In genomic region chr17:64506576-64507417, GRCh38 we compare ENCODE assay signal across 8 cellular contexts. TPM values are rescaled to one million over a fixed set of nuclear protein-coding genes. Genes with fewer than 3 reads are reported as not detected.
DNase-seq lines count a peak whose midpoint lies in the region; ATAC-seq, FAIRE-seq and TF ChIP-seq lines count a peak whose summit lies in the region.

CEP95 (plus strand) TSS chr17:64506977; CDS start chr17:64507098, 121 bp downstream.

- ATAC-seq in GM18907 (IDR thresholded peaks at IDR 0.05; ENCODE audit: unreplicated experiment), result peak; percentile 74
- ATAC-seq in HG03139 (IDR thresholded peaks at IDR 0.05; ENCODE audit: unreplicated experiment), result peak; percentile 57
- peak; percentile 7 for ATAC-seq in WTC11

- H3K27ac Mint-ChIP-seq in WTC11, result peak within 1 kb of the TSS; percentile 99

- peaks cover 55% of the 10 kb centered on the region for H3K4me1 Mint-ChIP-seq in WTC11

- H3K27me3 ChIP-seq in AG04450 (ENCODE audit: control insufficient read depth, insufficient read depth, low read length), result no peaks in the 10 kb centered on the region
- no peaks in the 10 kb centered on the region for H3K27me3 ChIP-seq in bronchial epithelial cell (ENCODE audit: control insufficient read depth, insufficient read depth, low read length)

- H3K27me3 Mint-ChIP-seq in WTC11 (ENCODE audit: low read depth), result no peaks in the 10 kb centered on the region; the same call in 1 of the 2 replicates

- peaks cover 73% of the 10 kb centered on the region for H3K36me3 Mint-ChIP-seq in WTC11

- H3K4me3 ChIP-seq in AG04450 (ENCODE audit: low read depth, low read length) (peak within 1 kb of the TSS; percentile 94), bronchial epithelial cell (ENCODE audit: low read depth, low read length) (peak within 1 kb of the TSS; percentile 61)

- POLR2A ChIA-PET in AG04450 (lab: Yijun Ruan, JAX), result interaction anchor here (0.6 to 2.9 kb wide), 23 partner anchors 9 to 733 kb away, joined by 3 to 77 read pairs (median 3); partner anchors contain the start of genes CCDC47, DDX42 and POLG2
- POLR2A ChIA-PET in WTC11 (lab: Charles Lee), result interaction anchor here (0.5 to 3.3 kb wide), 7 partner anchors 10 to 275 kb away, joined by 3 to 53 read pairs (median 3); partner anchors contain the start of gene POLG2

- H3K36me3 ChIP-seq in bronchial epithelial cell (ENCODE audit: control insufficient read depth, insufficient read depth, low read length), result peaks cover 22% of the 10 kb centered on the region

- DNase-seq in AG04450 (ENCODE audit: low read depth, low spot score) (peak; percentile 98), NCI-H226 (peak; percentile 98), WTC11 (ENCODE audit: low spot score) (peak; percentile 93), bronchial epithelial cell (ENCODE audit: low read depth) (peak; percentile 96), inferior parietal cortex (ENCODE audit: extremely low spot score) (peak; percentile 93)
- peak; percentile 92 to 94 (median 93) for DNase-seq in stimulated activated CD4-positive, alpha-beta T cell treated with anti-CD3 and anti-CD28 coated beads, Interleukin-12 subunit alpha, Interleukin-12 subunit beta, amount 100 ng/mL, for 48 hours (ENCODE audit: low read depth in 2 of 3, low spot score in 1 of 3)

- FAIRE-seq in bronchial epithelial cell (lab: Jason Lieb, UNC), result no peak

- peak within 1 kb of the TSS; percentile 98 for H3K4me3 Mint-ChIP-seq in WTC11

- CTCF ChIA-PET in AG04450 (lab: Charles Lee), result interaction anchor here (0.7 to 2.0 kb wide), 6 partner anchors 9 to 143 kb away, joined by 3 to 26 read pairs (median 4); no protein-coding TSS in a partner anchor
- CTCF ChIA-PET in WTC11 (lab: Charles Lee), result interaction anchor here (1.2 to 1.6 kb wide), 4 partner anchors 10 to 267 kb away, joined by 3 to 9 read pairs (median 8); partner anchors contain the start of gene POLG2

- H3K9me3 Mint-ChIP-seq in WTC11, result no peaks in the 10 kb centered on the region

- no peak for TF ChIP-seq CTCF in AG04450 (IDR thresholded peaks at IDR 0.05; ENCODE audit: low read depth, low read length)
- no peak for TF ChIP-seq CTCF in WTC11 (IDR thresholded peaks at IDR 0.05)
- TF ChIP-seq CTCF in bronchial epithelial cell (IDR thresholded peaks at IDR 0.05; ENCODE audit: insufficient read depth, low read length, severe bottlenecking), result no peak

- peaks cover 3% of the 10 kb centered on the region; the same call in 1 of the 2 replicates for H3K9me3 ChIP-seq in AG04450 (ENCODE audit: control insufficient read depth, insufficient read depth, low read length)

- peak within 1 kb of the TSS; percentile 99 for H3K27ac ChIP-seq in AG04450 (ENCODE audit: low read depth, low read length)

TF ChIP-seq in WTC11, 78 proteins besides CTCF, POLR2A, EP300 and RAD21 (continues in another document):
- TF ChIP-seq E2F5 (CRISPR knock-in tag; IDR thresholded peaks at IDR 0.05) (peak; percentile 54; the same call in 1 of the 2 replicates), GTF2I (CRISPR knock-in tag; conservative IDR thresholded peaks at IDR 0.05) (no peak), TEAD4 (CRISPR knock-in tag; IDR thresholded peaks at IDR 0.05) (no peak; the same call in 1 of the 2 replicates), E2F4 (CRISPR knock-in tag; IDR thresholded peaks at IDR 0.05; ENCODE audit: borderline replicate concordance, low read depth) (peak; percentile 64; the same call in 1 of the 2 replicates), PRRX2 (CRISPR knock-in tag; IDR thresholded peaks at IDR 0.05) (no peak), TP53 (CRISPR knock-in tag; IDR thresholded peaks at IDR 0.05) (no peak), PRDM15 (CRISPR knock-in tag; IDR thresholded peaks at IDR 0.05) (0 out of 2 replicates have a peak, but pooled peaks have one; percentile 37), NFATC4 (CRISPR knock-in tag; IDR thresholded peaks at IDR 0.05) (no peak), EMX1 (CRISPR knock-in tag; IDR thresholded peaks at IDR 0.05) (no peak), FOXJ3 (CRISPR knock-in tag; IDR thresholded peaks at IDR 0.05; ENCODE audit: borderline replicate concordance) (no peak), AFF4 (CRISPR knock-in tag; IDR thresholded peaks at IDR 0.05; ENCODE audit: borderline replicate concordance) (no peak), USF1 (CRISPR knock-in tag; IDR thresholded peaks at IDR 0.05) (peak; percentile 91), FOXP1 (CRISPR knock-in tag; IDR thresholded peaks at IDR 0.05; ENCODE audit: borderline replicate concordance) (peak; percentile 87), ZNF219 (CRISPR knock-in tag; IDR thresholded peaks at IDR 0.05; ENCODE audit: borderline replicate concordance) (peak; percentile 3; the same call in 1 of the 2 replicates)

RNA-seq across cellular contexts. Expression of gene CEP95, which starts in this region (rescaled TPM):
- 18.6 and 29.8 TPM in 2 replicates for polyA plus RNA-seq in AG04450 (2011; rRNA removed)
- polyA minus RNA-seq in AG04450 (2011; rRNA and poly(A)+ RNA removed), result 20.1 and 23.8 TPM in 2 replicates
- total RNA-seq in WTC11 (2021) (59.8 to 63.8 TPM (median 59.9 TPM) in 3 replicates), bronchial epithelial cell (21.1 and 23.7 TPM in 2 replicates)

Comparison
In these comparisons a context has a peak if more than half of its experiments do, and no peak if none do; other contexts are left out.
1. Peak in every context shown above with its lines: DNase-seq, ATAC-seq, H3K4me3 ChIP-seq and H3K27ac ChIP-seq.
2. ATAC-seq: peak in every context shown above with its lines; median percentile 74 in GM18907; 57 in HG03139; 7 in WTC11.